19 cellular contexts compared by ENCODE assay signal in genomic region chr10:90407116-90407515, GRCh38.
DNase-seq lines count a peak whose midpoint lies in the region; ATAC-seq, FAIRE-seq and TF ChIP-seq lines count a peak whose summit lies in the region.
"Had no signal": no experiment of that assay in that cellular context is flagged by ENCODE, and none has a peak within 500 bp of the region (broad histone marks: within the 10 kb centered on the region; RNA-seq: fewer than 3 reads in every experiment).

No MANE protein-coding gene starts in this region.

- H3K9ac ChIP-seq in colonic mucosa (ENCODE audit: low read depth in 2 of 2, low read length in 2 of 2) = no peak overlapping the region

- intact Hi-C loops in colonic mucosa (cut with DNase I) = no loop called here

- no peak for FAIRE-seq in H54 (lab: Jason Lieb, UNC)
- FAIRE-seq: G401.6, GM12892 had no signal

- POLR2A ChIA-PET in BJ (lab: Charles Lee) = no interaction called here

- ATAC-seq in GM18520 (IDR thresholded peaks at IDR 0.05; ENCODE audit: unreplicated experiment) = no peak
- ATAC-seq: activated naive CD4-positive, alpha-beta T cell treated with anti-CD3 and anti-CD28 coated beads, Interleukin-2, amount 50 U/mL, for 72 hours; gastroesophageal sphincter; naive thymus-derived CD4-positive, alpha-beta T cell; stimulated activated naive CD8-positive, alpha-beta T cell treated with anti-CD3 and anti-CD28 coated beads, Interleukin-15, Interleukin-2, amounts not matched to agents 100 U/mL and 50 U/mL, for 24 hours had no signal

- H3K4me1 ChIP-seq in colonic mucosa = no peaks in the 10 kb centered on the region
- H3K4me1 ChIP-seq: gastroesophageal sphincter, upper lobe of left lung had no signal

- CTCF ChIA-PET in BJ (lab: Yijun Ruan, JAX) = no interaction called here

- no peaks in the 10 kb centered on the region for H3K27me3 Mint-ChIP-seq in mesothelial cell of epicardium (ENCODE audit: low read depth)
- H3K27me3 Mint-ChIP-seq: activated T-cell treated with anti-CD3 and anti-CD28 coated beads, Interleukin-2, amount 50 U/mL, for 24 hours; naive thymus-derived CD4-positive, alpha-beta T cell had no signal

- H3K36me3 Mint-ChIP-seq in mesothelial cell of epicardium = peaks cover 17% of the 10 kb centered on the region
- H3K36me3 Mint-ChIP-seq: activated naive CD4-positive, alpha-beta T cell treated with anti-CD3 and anti-CD28 coated beads, Interleukin-2, amount 50 U/mL, for 72 hours; naive thymus-derived CD4-positive, alpha-beta T cell had no signal

- DNase-seq in BJ (ENCODE audit: low read depth) = peak; percentile 57
- DNase-seq in M059J (ENCODE audit: low read depth) = peak; percentile 92
- peak; percentile 47 for DNase-seq in choroid plexus epithelial cell (ENCODE audit: low read depth)
- no peak for DNase-seq in mesothelial cell of epicardium (ENCODE audit: low spot score in 2 of 2, unreplicated experiment in 2 of 2)
- DNase-seq in colonic mucosa = no peak
- DNase-seq in H54 (ENCODE audit: insufficient read length, low spot score) = no peak
- DNase-seq in CD1c-positive myeloid dendritic cell (ENCODE audit: extremely low spot score) = no peak
- DNase-seq: activated T-cell treated with anti-CD3 and anti-CD28 coated beads, Interleukin-2, amount 50 U/mL, for 24 hours; central memory CD4-positive, alpha-beta T cell; COR-L47; naive thymus-derived CD4-positive, alpha-beta T cell; NCI-H1694; stimulated activated naive CD8-positive, alpha-beta T cell treated with anti-CD3 and anti-CD28 coated beads, Interleukin-15, Interleukin-2, amounts not matched to agents 100 U/mL and 50 U/mL, for 24 hours; upper lobe of left lung had no signal

- H3K4me3 ChIP-seq in BJ (ENCODE audit: low read depth, low read length) (no peak overlapping the region), choroid plexus epithelial cell (ENCODE audit: low read depth, low read length) (no peak overlapping the region), colonic mucosa (no peak overlapping the region)
- H3K4me3 ChIP-seq: gastroesophageal sphincter, upper lobe of left lung had no signal

- no peak for TF ChIP-seq POLR2A in H54 (IDR thresholded peaks at IDR 0.05; ENCODE audit: low read depth, low read length)

- peaks cover 23% of the 10 kb centered on the region for H3K4me1 Mint-ChIP-seq in mesothelial cell of epicardium
- H3K4me1 Mint-ChIP-seq: naive thymus-derived CD4-positive, alpha-beta T cell had no signal

- H3K4me3 Mint-ChIP-seq in mesothelial cell of epicardium = no peak overlapping the region
- H3K4me3 Mint-ChIP-seq: activated T-cell treated with anti-CD3 and anti-CD28 coated beads, Interleukin-2, amount 50 U/mL, for 24 hours; naive thymus-derived CD4-positive, alpha-beta T cell had no signal

- peaks cover 25% of the 10 kb centered on the region for H3K9me3 Mint-ChIP-seq in mesothelial cell of epicardium

- peak overlapping the region; percentile 86 for H3K27ac Mint-ChIP-seq in mesothelial cell of epicardium
- H3K27ac Mint-ChIP-seq: activated naive CD4-positive, alpha-beta T cell treated with anti-CD3 and anti-CD28 coated beads, Interleukin-2, amount 50 U/mL, for 72 hours; activated T-cell treated with anti-CD3 and anti-CD28 coated beads, Interleukin-2, amount 50 U/mL, for 24 hours; naive thymus-derived CD4-positive, alpha-beta T cell had no signal

- no peak overlapping the region for H3K27ac ChIP-seq in colonic mucosa
- H3K27ac ChIP-seq: gastroesophageal sphincter, upper lobe of left lung had no signal

- H3K9me3 ChIP-seq in colonic mucosa = no peaks in the 10 kb centered on the region

- H3K36me3 ChIP-seq in BJ (ENCODE audit: control insufficient read depth, insufficient read depth, low read length) = no peaks in the 10 kb centered on the region
- no peaks in the 10 kb centered on the region for H3K36me3 ChIP-seq in colonic mucosa
- H3K36me3 ChIP-seq: gastroesophageal sphincter, upper lobe of left lung had no signal

- no peak for TF ChIP-seq CTCF in BJ (IDR thresholded peaks at IDR 0.05; ENCODE audit: insufficient read depth, low read depth, low read length)
- no peak for TF ChIP-seq CTCF in choroid plexus epithelial cell (conservative IDR thresholded peaks at IDR 0.05; ENCODE audit: low read depth, low read length)
- TF ChIP-seq CTCF in mesothelial cell of epicardium (IDR thresholded peaks at IDR 0.05; ENCODE audit: unreplicated experiment) = no peak
- no peak for TF ChIP-seq CTCF in colonic mucosa (IDR thresholded peaks at IDR 0.05)

- H3K27me3 ChIP-seq in BJ (ENCODE audit: control insufficient read depth, insufficient read depth, low read length) (no peaks in the 10 kb centered on the region), colonic mucosa (no peaks in the 10 kb centered on the region)
- H3K27me3 ChIP-seq: upper lobe of left lung had no signal

Comparison
In these comparisons a context has a peak if more than half of its experiments do, and no peak if none do; other contexts are left out.
1. DNase-seq: peak in BJ (single experiment), M059J (single experiment) and choroid plexus epithelial cell (single experiment); none in mesothelial cell of epicardium (0 of 2), colonic mucosa (single experiment), H54 (single experiment) and CD1c-positive myeloid dendritic cell (single experiment).